ENCODE assay signal across 2 cellular contexts in genomic region chr4:176735300-176735699, GRCh38.
TF ChIP-seq lines count a peak whose summit lies in the region.

No MANE protein-coding gene starts in this region.

TF ChIP-seq in IMR-90, 13 proteins besides CTCF, POLR2A, EP300 and RAD21:
- TF ChIP-seq MAFK (IDR thresholded peaks at IDR 0.05; ENCODE audit: low read depth, low read length) (no peak), RCOR1 (IDR thresholded peaks at IDR 0.05; ENCODE audit: insufficient replicate concordance, low read length) (no peak), CEBPB (IDR thresholded peaks at IDR 0.05; ENCODE audit: low read depth, low read length) (no peak), USF2 (IDR thresholded peaks at IDR 0.05; ENCODE audit: low read depth, low read length) (no peak), CHD1 (IDR thresholded peaks at IDR 0.05; ENCODE audit: low read depth, low read length) (no peak)

TF ChIP-seq in GM12878, 131 proteins besides CTCF, POLR2A, EP300 and RAD21:
- TF ChIP-seq RELA (IDR thresholded peaks at IDR 0.05; ENCODE audit: borderline replicate concordance, partially characterized antibody) (no peak), REST (IDR thresholded peaks at IDR 0.05; ENCODE audit: low read depth, low read length) (peak; percentile 30; the same call in 1 of the 2 replicates), E2F4 (IDR thresholded peaks at IDR 0.05; ENCODE audit: low read depth, low read length) (no peak), ETV6 (conservative IDR thresholded peaks at IDR 0.05 in 1 of 2, IDR thresholded peaks at IDR 0.05 in 1 of 2; ENCODE audit: borderline replicate concordance in 1 of 2, low read depth in 1 of 2) (no peak), ZNF207 (IDR thresholded peaks at IDR 0.05; ENCODE audit: borderline replicate concordance) (no peak)
- TF ChIP-seq, protein P1, sequence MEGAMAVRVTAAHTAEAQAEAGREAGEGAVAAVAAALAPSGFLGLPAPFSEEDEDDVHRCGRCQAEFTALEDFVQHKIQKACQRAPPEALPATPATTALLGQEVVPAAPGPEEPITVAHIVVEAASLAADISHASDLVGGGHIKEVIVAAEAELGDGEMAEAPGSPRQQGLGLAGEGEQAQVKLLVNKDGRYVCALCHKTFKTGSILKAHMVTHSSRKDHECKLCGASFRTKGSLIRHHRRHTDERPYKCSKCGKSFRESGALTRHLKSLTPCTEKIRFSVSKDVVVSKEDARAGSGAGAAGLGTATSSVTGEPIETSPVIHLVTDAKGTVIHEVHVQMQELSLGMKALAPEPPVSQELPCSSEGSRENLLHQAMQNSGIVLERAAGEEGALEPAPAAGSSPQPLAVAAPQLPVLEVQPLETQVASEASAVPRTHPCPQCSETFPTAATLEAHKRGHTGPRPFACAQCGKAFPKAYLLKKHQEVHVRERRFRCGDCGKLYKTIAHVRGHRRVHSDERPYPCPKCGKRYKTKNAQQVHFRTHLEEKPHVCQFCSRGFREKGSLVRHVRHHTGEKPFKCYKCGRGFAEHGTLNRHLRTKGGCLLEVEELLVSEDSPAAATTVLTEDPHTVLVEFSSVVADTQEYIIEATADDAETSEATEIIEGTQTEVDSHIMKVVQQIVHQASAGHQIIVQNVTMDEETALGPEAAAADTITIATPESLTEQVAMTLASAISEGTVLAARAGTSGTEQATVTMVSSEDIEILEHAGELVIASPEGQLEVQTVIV (IDR thresholded peaks at IDR 0.05; ENCODE audit: borderline replicate concordance, partially characterized antibody): no peak
